ENCODE assay signal across 1 cellular context in genomic region chr14:75486317-75486716, GRCh38.
TF ChIP-seq lines count a peak whose summit lies in the region.

No MANE protein-coding gene starts in this region.

TF ChIP-seq in K562, 482 proteins besides CTCF, POLR2A, EP300 and RAD21 (continued from another document and continues in another):
- TF ChIP-seq ATF6 (CRISPR knock-in tag; IDR thresholded peaks at IDR 0.05) (no peak), ZNF282 (CRISPR knock-in tag; IDR thresholded peaks at IDR 0.05) (no peak), RUNX1 (IDR thresholded peaks at IDR 0.05; ENCODE audit: low read depth) (no peak), CBFA2T3 (IDR thresholded peaks at IDR 0.05) (peak; percentile 76), ZNF217 (CRISPR knock-in tag; IDR thresholded peaks at IDR 0.05) (no peak), ZC3H4 (CRISPR knock-in tag; IDR thresholded peaks at IDR 0.05; ENCODE audit: borderline replicate concordance) (no peak), GATAD2A (IDR thresholded peaks at IDR 0.05) (peak; percentile 66; the same call in 1 of the 2 replicates), ZEB2 (IDR thresholded peaks at IDR 0.05) (0 out of 2 replicates have a peak, but pooled peaks have one; percentile 37), SRSF3 (IDR thresholded peaks at IDR 0.05; ENCODE audit: insufficient read depth, low read length) (no peak), POLR3G (IDR thresholded peaks at IDR 0.05; ENCODE audit: extremely low read depth, insufficient read length, insufficient replicate concordance) (no peak), DDX20 (tag; IDR thresholded peaks at IDR 0.05; ENCODE audit: low read depth) (no peak), RFX7 (CRISPR knock-in tag; IDR thresholded peaks at IDR 0.05) (no peak), PHF8 (IDR thresholded peaks at IDR 0.05; ENCODE audit: borderline replicate concordance, low read length) (no peak), CREM (IDR thresholded peaks at IDR 0.05; ENCODE audit: low read depth) (no peak), TRIM28 (IDR thresholded peaks at IDR 0.05) (no peak), MED1 (CRISPR knock-in tag; IDR thresholded peaks at IDR 0.05; ENCODE audit: borderline replicate concordance) (no peak), NFRKB (IDR thresholded peaks at IDR 0.05; ENCODE audit: low read depth) (no peak), HLTF (IDR thresholded peaks at IDR 0.05) (peak; percentile 84), CBFA2T2 (conservative IDR thresholded peaks at IDR 0.05) (peak; percentile 51), HNRNPUL1 (IDR thresholded peaks at IDR 0.05; ENCODE audit: low read length) (no peak), TRIM24 (IDR thresholded peaks at IDR 0.05) (peak in 1 of 2 experiments; percentile 45; a peak in 2 of 4 replicates), SUPT5H (IDR thresholded peaks at IDR 0.05) (no peak), DIDO1 (tag; IDR thresholded peaks at IDR 0.05; ENCODE audit: low read depth) (no peak), MCM7 (IDR thresholded peaks at IDR 0.05) (no peak), ZBTB7A (IDR thresholded peaks at IDR 0.05; ENCODE audit: borderline replicate concordance, control insufficient read depth, low read depth, low read length) (no peak), MTA1 (IDR thresholded peaks at IDR 0.05; ENCODE audit: borderline replicate concordance) (peak; percentile 91), NFIC (IDR thresholded peaks at IDR 0.05) (peak; percentile 62), PPARD (CRISPR knock-in tag; IDR thresholded peaks at IDR 0.05) (no peak), TAL1 (IDR thresholded peaks at IDR 0.05) (peak; percentile 73), ZNF263 (CRISPR knock-in tag; IDR thresholded peaks at IDR 0.05; ENCODE audit: borderline replicate concordance) (no peak), STAT5B (CRISPR knock-in tag; IDR thresholded peaks at IDR 0.05) (no peak), NR2C1 (IDR thresholded peaks at IDR 0.05) (no peak), NR2C1 (tag; IDR thresholded peaks at IDR 0.05) (no peak), PURB (CRISPR knock-in tag; IDR thresholded peaks at IDR 0.05; ENCODE audit: low read depth) (no peak), MBD2 (IDR thresholded peaks at IDR 0.05; ENCODE audit: borderline replicate concordance, low read depth) (no peak), HDAC2 (IDR thresholded peaks at IDR 0.05) (peak; percentile 59; the same call in 1 of the 2 replicates), ZNF165 (CRISPR knock-in tag; IDR thresholded peaks at IDR 0.05; ENCODE audit: borderline replicate concordance) (no peak), ZNF717 (CRISPR knock-in tag; IDR thresholded peaks at IDR 0.05) (no peak), SOX6 (IDR thresholded peaks at IDR 0.05) (peak; percentile 40; the same call in 1 of the 2 replicates), ZNF764 (CRISPR knock-in tag; IDR thresholded peaks at IDR 0.05; ENCODE audit: low read depth) (no peak), NCOR1 (IDR thresholded peaks at IDR 0.05) (peak; percentile 59), ZBED1 (IDR thresholded peaks at IDR 0.05) (no peak), SMARCE1 (IDR thresholded peaks at IDR 0.05) (peak; percentile 69), PHB2 (IDR thresholded peaks at IDR 0.05; ENCODE audit: low read depth) (peak; percentile 70; the same call in 1 of the 2 replicates), SAP30 (IDR thresholded peaks at IDR 0.05; ENCODE audit: borderline replicate concordance, insufficient read depth, low read depth, low read length, poor library complexity, severe bottlenecking) (no peak), ZNF512 (tag; IDR thresholded peaks at IDR 0.05) (peak; percentile 99), PKNOX1 (IDR thresholded peaks at IDR 0.05) (peak; percentile 65; the same call in 1 of the 2 replicates), CEBPB (tag; IDR thresholded peaks at IDR 0.05) (no peak), ZKSCAN3 (CRISPR knock-in tag; IDR thresholded peaks at IDR 0.05) (no peak), CHD2 (IDR thresholded peaks at IDR 0.05; ENCODE audit: low read depth, low read length) (no peak), ARID1B (IDR thresholded peaks at IDR 0.05) (peak; percentile 92), HINFP (tag; conservative IDR thresholded peaks at IDR 0.05; ENCODE audit: low read depth) (0 out of 2 replicates have a peak, but pooled peaks have one; percentile 27)
- TF ChIP-seq, protein P1, sequence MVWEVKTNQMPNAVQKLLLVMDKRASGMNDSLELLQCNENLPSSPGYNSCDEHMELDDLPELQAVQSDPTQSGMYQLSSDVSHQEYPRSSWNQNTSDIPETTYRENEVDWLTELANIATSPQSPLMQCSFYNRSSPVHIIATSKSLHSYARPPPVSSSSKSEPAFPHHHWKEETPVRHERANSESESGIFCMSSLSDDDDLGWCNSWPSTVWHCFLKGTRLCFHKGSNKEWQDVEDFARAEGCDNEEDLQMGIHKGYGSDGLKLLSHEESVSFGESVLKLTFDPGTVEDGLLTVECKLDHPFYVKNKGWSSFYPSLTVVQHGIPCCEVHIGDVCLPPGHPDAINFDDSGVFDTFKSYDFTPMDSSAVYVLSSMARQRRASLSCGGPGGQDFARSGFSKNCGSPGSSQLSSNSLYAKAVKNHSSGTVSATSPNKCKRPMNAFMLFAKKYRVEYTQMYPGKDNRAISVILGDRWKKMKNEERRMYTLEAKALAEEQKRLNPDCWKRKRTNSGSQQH (CRISPR knock-in tag; IDR thresholded peaks at IDR 0.05) = 0 out of 2 replicates have a peak, but pooled peaks have one; percentile 26
- TF ChIP-seq, protein P2, sequence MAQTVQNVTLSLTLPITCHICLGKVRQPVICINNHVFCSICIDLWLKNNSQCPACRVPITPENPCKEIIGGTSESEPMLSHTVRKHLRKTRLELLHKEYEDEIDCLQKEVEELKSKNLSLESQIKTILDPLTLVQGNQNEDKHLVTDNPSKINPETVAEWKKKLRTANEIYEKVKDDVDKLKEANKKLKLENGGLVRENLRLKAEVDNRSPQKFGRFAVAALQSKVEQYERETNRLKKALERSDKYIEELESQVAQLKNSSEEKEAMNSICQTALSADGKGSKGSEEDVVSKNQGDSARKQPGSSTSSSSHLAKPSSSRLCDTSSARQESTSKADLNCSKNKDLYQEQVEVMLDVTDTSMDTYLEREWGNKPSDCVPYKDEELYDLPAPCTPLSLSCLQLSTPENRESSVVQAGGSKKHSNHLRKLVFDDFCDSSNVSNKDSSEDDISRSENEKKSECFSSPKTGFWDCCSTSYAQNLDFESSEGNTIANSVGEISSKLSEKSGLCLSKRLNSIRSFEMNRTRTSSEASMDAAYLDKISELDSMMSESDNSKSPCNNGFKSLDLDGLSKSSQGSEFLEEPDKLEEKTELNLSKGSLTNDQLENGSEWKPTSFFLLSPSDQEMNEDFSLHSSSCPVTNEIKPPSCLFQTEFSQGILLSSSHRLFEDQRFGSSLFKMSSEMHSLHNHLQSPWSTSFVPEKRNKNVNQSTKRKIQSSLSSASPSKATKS (CRISPR knock-in tag; IDR thresholded peaks at IDR 0.05) = no peak
- TF ChIP-seq, protein P3, sequence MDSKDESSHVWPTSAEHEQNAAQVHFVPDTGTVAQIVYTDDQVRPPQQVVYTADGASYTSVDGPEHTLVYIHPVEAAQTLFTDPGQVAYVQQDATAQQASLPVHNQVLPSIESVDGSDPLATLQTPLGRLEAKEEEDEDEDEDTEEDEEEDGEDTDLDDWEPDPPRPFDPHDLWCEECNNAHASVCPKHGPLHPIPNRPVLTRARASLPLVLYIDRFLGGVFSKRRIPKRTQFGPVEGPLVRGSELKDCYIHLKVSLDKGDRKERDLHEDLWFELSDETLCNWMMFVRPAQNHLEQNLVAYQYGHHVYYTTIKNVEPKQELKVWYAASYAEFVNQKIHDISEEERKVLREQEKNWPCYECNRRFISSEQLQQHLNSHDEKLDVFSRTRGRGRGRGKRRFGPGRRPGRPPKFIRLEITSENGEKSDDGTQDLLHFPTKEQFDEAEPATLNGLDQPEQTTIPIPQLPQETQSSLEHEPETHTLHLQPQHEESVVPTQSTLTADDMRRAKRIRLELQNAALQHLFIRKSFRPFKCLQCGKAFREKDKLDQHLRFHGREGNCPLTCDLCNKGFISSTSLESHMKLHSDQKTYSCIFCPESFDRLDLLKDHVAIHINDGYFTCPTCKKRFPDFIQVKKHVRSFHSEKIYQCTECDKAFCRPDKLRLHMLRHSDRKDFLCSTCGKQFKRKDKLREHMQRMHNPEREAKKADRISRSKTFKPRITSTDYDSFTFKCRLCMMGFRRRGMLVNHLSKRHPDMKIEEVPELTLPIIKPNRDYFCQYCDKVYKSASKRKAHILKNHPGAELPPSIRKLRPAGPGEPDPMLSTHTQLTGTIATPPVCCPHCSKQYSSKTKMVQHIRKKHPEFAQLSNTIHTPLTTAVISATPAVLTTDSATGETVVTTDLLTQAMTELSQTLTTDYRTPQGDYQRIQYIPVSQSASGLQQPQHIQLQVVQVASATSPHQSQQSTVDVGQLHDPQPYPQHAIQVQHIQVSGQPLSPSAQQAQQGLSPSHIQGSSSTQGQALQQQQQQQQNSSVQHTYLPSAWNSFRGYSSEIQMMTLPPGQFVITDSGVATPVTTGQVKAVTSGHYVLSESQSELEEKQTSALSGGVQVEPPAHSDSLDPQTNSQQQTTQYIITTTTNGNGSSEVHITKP (IDR thresholded peaks at IDR 0.05; ENCODE audit: partially characterized antibody) = no peak
- TF ChIP-seq, protein P4, sequence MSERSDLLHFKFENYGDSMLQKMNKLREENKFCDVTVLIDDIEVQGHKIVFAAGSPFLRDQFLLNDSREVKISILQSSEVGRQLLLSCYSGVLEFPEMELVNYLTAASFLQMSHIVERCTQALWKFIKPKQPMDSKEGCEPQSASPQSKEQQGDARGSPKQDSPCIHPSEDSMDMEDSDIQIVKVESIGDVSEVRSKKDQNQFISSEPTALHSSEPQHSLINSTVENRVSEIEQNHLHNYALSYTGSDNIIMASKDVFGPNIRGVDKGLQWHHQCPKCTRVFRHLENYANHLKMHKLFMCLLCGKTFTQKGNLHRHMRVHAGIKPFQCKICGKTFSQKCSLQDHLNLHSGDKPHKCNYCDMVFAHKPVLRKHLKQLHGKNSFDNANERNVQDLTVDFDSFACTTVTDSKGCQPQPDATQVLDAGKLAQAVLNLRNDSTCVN (CRISPR knock-in tag; IDR thresholded peaks at IDR 0.05) = 0 out of 2 replicates have a peak, but pooled peaks have one; percentile 38
- TF ChIP-seq, protein P5, sequence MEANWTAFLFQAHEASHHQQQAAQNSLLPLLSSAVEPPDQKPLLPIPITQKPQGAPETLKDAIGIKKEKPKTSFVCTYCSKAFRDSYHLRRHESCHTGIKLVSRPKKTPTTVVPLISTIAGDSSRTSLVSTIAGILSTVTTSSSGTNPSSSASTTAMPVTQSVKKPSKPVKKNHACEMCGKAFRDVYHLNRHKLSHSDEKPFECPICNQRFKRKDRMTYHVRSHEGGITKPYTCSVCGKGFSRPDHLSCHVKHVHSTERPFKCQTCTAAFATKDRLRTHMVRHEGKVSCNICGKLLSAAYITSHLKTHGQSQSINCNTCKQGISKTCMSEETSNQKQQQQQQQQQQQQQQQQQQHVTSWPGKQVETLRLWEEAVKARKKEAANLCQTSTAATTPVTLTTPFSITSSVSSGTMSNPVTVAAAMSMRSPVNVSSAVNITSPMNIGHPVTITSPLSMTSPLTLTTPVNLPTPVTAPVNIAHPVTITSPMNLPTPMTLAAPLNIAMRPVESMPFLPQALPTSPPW (CRISPR knock-in tag; IDR thresholded peaks at IDR 0.05) = peak; percentile 22; the same call in 1 of the 2 replicates
